In the genomic region with DNA sequence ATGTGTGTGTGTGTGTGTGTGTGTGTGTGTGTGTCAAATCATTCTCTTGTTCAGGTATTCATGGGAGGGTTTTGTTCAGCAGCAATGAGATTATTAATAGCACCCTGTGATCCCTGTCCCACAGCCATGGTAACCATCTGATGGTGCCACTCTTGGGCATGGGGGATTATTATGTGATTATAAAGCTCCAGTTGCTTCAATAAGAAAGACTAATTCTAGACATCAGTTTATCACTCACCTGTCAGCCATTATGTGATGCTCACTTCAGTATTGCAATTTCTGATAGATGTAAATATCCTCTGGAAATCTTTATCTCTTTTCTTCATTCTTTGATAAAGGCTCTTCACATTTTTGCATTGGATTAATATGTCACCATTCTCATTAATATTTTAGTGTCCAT, we compare ENCODE assay signal across 27 cellular contexts.
DNase-seq lines count a peak whose midpoint lies in the region; TF ChIP-seq lines count a peak whose summit lies in the region.
"Had no signal": no experiment of that assay in that cellular context is flagged by ENCODE, and none has a peak within 500 bp of the region (broad histone marks: within the 10 kb centered on the region; RNA-seq: fewer than 3 reads in every experiment).

No MANE protein-coding gene starts in this region.

- no peaks in the 10 kb centered on the region for H3K36me3 ChIP-seq in neural cell (ENCODE audit: insufficient read depth, low read length)
- H3K36me3 ChIP-seq: BE2C; BLaER1; BLaER1 treated with 17β-estradiol and CSF1 and Interleukin-3, amounts not matched to agents 10 nM and 100 nM had no signal

- no peak for DNase-seq in dermis blood vessel endothelial cell
- DNase-seq: 8988T; ACHN; AML-193; BE2C; C1 segment of cervical spinal cord; Caco-2; Calu3; CD4-positive, alpha-beta memory T cell; CD4-positive, alpha-beta T cell; CD4-positive, CD25-positive, alpha-beta regulatory T cell; CD8-positive, alpha-beta memory T cell; CD8-positive, alpha-beta T cell; COR-L47; DMS 273 treated with DMSO at 0.1 percent for 48 hours; DMS153; DMS53; DMS79; DMS79 treated with DMSO at 0.1 percent for 48 hours; DND-41; EL had no signal

- H3K79me2 ChIP-seq in neural cell (replicated peaks; ENCODE audit: insufficient read depth, low read length) = no peaks in the 10 kb centered on the region

- H2AFZ ChIP-seq in neural cell (ENCODE audit: low read depth, low read length) = no peak overlapping the region

- no peak overlapping the region for H3K9ac ChIP-seq in neural cell (ENCODE audit: low read length)
- H3K9ac ChIP-seq: BLaER1; BLaER1 treated with 17β-estradiol and CSF1 and Interleukin-3, amounts not matched to agents 10 nM and 100 nM had no signal

- TF ChIP-seq CTCF in neural cell (IDR thresholded peaks at IDR 0.05; ENCODE audit: poor library complexity, severe bottlenecking) = no peak

- no peaks in the 10 kb centered on the region for H3K9me3 ChIP-seq in neural cell (ENCODE audit: low read length)
- H3K9me3 ChIP-seq: A549, BE2C, BLaER1, Caco-2 had no signal

- H3F3A ChIP-seq in neural cell (ENCODE audit: insufficient read depth, low read length, poor library complexity, severe bottlenecking) = no peaks in the 10 kb centered on the region

- H3K27ac ChIP-seq in neural cell (ENCODE audit: low read length) = peak overlapping the region; percentile 51
- H3K27ac ChIP-seq: 22Rv1; A549; BLaER1; BLaER1 treated with 17β-estradiol and CSF1 and Interleukin-3, amounts not matched to agents 10 nM and 100 nM; C4-2B had no signal

- no peak overlapping the region for H3K4me2 ChIP-seq in neural cell (ENCODE audit: low read length)
- H3K4me2 ChIP-seq: A549; BLaER1; BLaER1 treated with 17β-estradiol and CSF1 and Interleukin-3, amounts not matched to agents 10 nM and 100 nM had no signal

- H3K4me3 ChIP-seq in neural cell (ENCODE audit: low read length) = no peak overlapping the region
- H3K4me3 ChIP-seq: A549; BLaER1; BLaER1 treated with 17β-estradiol and CSF1 and Interleukin-3, amounts not matched to agents 10 nM and 100 nM had no signal

- H3K27me3 ChIP-seq in neural cell (ENCODE audit: insufficient read depth, low read depth, low read length) = no peaks in the 10 kb centered on the region
- H3K27me3 ChIP-seq: BE2C; BLaER1; BLaER1 treated with 17β-estradiol and CSF1 and Interleukin-3, amounts not matched to agents 10 nM and 100 nM had no signal

- no peak for TF ChIP-seq RAD21 in neural cell (conservative IDR thresholded peaks at IDR 0.05)

- no peaks in the 10 kb centered on the region for H4K20me1 ChIP-seq in neural cell (ENCODE audit: insufficient read depth)
- H4K20me1 ChIP-seq: BLaER1; BLaER1 treated with 17β-estradiol and CSF1 and Interleukin-3, amounts not matched to agents 10 nM and 100 nM had no signal

- TF ChIP-seq EP300 in neural cell (conservative IDR thresholded peaks at IDR 0.05; ENCODE audit: poor library complexity, severe bottlenecking) = peak; percentile 91

- no peaks in the 10 kb centered on the region for H3K9me2 ChIP-seq in neural cell (ENCODE audit: insufficient read depth, low read length)

TF ChIP-seq in neural cell, 6 proteins besides CTCF, POLR2A, EP300 and RAD21:
- TF ChIP-seq SMC3 (conservative IDR thresholded peaks at IDR 0.05; ENCODE audit: poor library complexity) (no peak), POLR2AphosphoS5 (IDR thresholded peaks at IDR 0.05) (peak; percentile 68)
TF ChIP-seq in neural cell: peak in this region for 1.
